In the genomic region with DNA sequence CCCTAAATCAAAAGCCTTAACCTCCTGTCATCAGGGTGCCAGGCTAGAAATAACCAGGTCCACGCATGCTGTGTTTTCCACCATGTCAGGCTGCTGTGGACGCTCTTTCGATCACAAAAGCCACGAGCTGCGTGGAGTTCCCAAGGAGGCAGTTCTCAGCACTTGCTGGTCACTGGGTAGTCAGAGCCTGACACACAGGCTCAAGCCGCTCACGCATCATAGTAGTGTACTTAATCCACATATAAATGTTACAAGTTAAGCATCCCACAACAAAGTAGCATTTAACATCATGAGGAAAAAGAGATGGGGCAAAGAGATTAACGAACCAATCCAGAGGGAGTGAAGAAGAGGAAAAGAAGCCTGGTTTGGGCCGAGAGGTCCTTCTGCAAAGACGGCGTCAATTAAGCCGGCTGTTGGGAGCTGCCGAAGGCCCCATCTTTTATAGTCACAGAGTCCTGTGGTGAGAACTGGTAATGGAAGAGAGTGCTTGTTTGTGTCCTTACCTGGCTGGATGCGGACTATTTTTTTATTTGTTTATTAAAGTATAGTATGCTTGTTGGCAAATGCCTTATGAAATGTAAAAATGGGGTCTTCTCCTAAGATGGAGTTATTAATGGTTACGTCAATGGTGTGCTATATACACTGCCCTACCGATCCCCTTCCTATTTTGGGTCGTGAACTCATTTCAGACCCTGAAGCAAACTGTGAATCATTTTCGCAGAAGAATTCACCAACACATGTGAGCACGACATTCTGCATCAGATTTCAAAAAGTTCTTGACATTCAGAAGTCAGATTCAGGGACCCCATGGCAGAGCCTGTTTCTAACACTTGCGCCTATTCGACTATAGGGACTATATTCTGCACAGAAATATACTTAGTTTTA, we compare ENCODE assay signal across 1 cellular context.
TF ChIP-seq lines count a peak whose summit lies in the region.

No MANE protein-coding gene starts in this region.

TF ChIP-seq in K562, 482 proteins besides CTCF, POLR2A, EP300 and RAD21 (continued from another document and continues in another):
- TF ChIP-seq HNRNPL (IDR thresholded peaks at IDR 0.05; ENCODE audit: low read depth, low read length), result no peak
- TF ChIP-seq MEIS2 (IDR thresholded peaks at IDR 0.05; ENCODE audit: partially characterized antibody), result peak; percentile 59
- TF ChIP-seq NCOA4 (IDR thresholded peaks at IDR 0.05; ENCODE audit: partially characterized antibody), result no peak
- TF ChIP-seq ZNF311 (CRISPR knock-in tag; IDR thresholded peaks at IDR 0.05), result no peak
- TF ChIP-seq CBX2 (IDR thresholded peaks at IDR 0.05; ENCODE audit: insufficient read depth, low read length, poor library complexity, severe bottlenecking), result no peak
- no peak for TF ChIP-seq GMEB1 (CRISPR knock-in tag; IDR thresholded peaks at IDR 0.05)
- TF ChIP-seq CCAR2 (IDR thresholded peaks at IDR 0.05; ENCODE audit: low read depth, low read length), result no peak
- TF ChIP-seq ZNF77 (CRISPR knock-in tag; IDR thresholded peaks at IDR 0.05), result no peak
- TF ChIP-seq RERE (CRISPR knock-in tag; IDR thresholded peaks at IDR 0.05; ENCODE audit: borderline replicate concordance), result no peak
- TF ChIP-seq HOXB6 (CRISPR knock-in tag; IDR thresholded peaks at IDR 0.05; ENCODE audit: borderline replicate concordance), result 0 out of 2 replicates have a peak, but pooled peaks have one; percentile 30
- no peak for TF ChIP-seq THAP12 (CRISPR knock-in tag; IDR thresholded peaks at IDR 0.05)
- TF ChIP-seq, protein P1, sequence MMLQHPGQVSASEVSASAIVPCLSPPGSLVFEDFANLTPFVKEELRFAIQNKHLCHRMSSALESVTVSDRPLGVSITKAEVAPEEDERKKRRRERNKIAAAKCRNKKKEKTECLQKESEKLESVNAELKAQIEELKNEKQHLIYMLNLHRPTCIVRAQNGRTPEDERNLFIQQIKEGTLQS (IDR thresholded peaks at IDR 0.05), result no peak
- TF ChIP-seq, protein P1 (CRISPR knock-in tag; conservative IDR thresholded peaks at IDR 0.05), result no peak
- no peak for TF ChIP-seq HDAC6 (IDR thresholded peaks at IDR 0.05; ENCODE audit: low read depth, low read length)
- TF ChIP-seq HDAC2 (IDR thresholded peaks at IDR 0.05), result no peak
- TF ChIP-seq SMARCA4 (IDR thresholded peaks at IDR 0.05), result peak; percentile 20; the same call in 1 of the 2 replicates
- TF ChIP-seq, protein P2, sequence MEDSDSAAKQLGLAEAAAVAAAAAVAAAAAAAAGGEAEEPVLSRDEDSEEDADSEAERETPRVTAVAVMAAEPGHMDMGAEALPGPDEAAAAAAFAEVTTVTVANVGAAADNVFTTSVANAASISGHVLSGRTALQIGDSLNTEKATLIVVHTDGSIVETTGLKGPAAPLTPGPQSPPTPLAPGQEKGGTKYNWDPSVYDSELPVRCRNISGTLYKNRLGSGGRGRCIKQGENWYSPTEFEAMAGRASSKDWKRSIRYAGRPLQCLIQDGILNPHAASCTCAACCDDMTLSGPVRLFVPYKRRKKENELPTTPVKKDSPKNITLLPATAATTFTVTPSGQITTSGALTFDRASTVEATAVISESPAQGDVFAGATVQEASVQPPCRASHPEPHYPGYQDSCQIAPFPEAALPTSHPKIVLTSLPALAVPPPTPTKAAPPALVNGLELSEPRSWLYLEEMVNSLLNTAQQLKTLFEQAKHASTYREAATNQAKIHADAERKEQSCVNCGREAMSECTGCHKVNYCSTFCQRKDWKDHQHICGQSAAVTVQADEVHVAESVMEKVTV (CRISPR knock-in tag; IDR thresholded peaks at IDR 0.05), result no peak
- no peak for TF ChIP-seq POLR2AphosphoS2 (IDR thresholded peaks at IDR 0.05; ENCODE audit: low read length)
- TF ChIP-seq SUPT5H (IDR thresholded peaks at IDR 0.05), result no peak
- TF ChIP-seq FOXJ2 (tag; IDR thresholded peaks at IDR 0.05), result no peak
- TF ChIP-seq E2F6 (IDR thresholded peaks at IDR 0.05; ENCODE audit: borderline replicate concordance in 1 of 2, extremely low read depth in 1 of 2, insufficient read depth in 1 of 2, insufficient read length in 1 of 2, low read depth in 1 of 2, low read length in 1 of 2, poor library complexity in 1 of 2, severe bottlenecking in 1 of 2), result peak in 1 of 2 experiments; percentile 39
- no peak for TF ChIP-seq ARID1B (IDR thresholded peaks at IDR 0.05)
- TF ChIP-seq HNRNPLL (IDR thresholded peaks at IDR 0.05; ENCODE audit: low read depth, low read length, poor library complexity, severe bottlenecking), result peak; percentile 17
- TF ChIP-seq NR1H2 (CRISPR knock-in tag; IDR thresholded peaks at IDR 0.05), result no peak
- no peak for TF ChIP-seq RNF2 (IDR thresholded peaks at IDR 0.05)
- TF ChIP-seq NFYB (IDR thresholded peaks at IDR 0.05; ENCODE audit: extremely low read depth, insufficient read length), result no peak
- no peak for TF ChIP-seq SETDB1 (IDR thresholded peaks at IDR 0.05; ENCODE audit: low read length)
- peak; percentile 65; the same call in 1 of the 2 replicates for TF ChIP-seq CBFB (CRISPR knock-in tag; IDR thresholded peaks at IDR 0.05)
- no peak for TF ChIP-seq KLF1 (tag; IDR thresholded peaks at IDR 0.05)
- no peak for TF ChIP-seq CAMTA2 (CRISPR knock-in tag; conservative IDR thresholded peaks at IDR 0.05)
- no peak for TF ChIP-seq NEUROD1 (IDR thresholded peaks at IDR 0.05; ENCODE audit: borderline replicate concordance, low read depth, low read length, partially characterized antibody)
- TF ChIP-seq NKRF (IDR thresholded peaks at IDR 0.05; ENCODE audit: borderline replicate concordance), result peak; percentile 28; the same call in 1 of the 2 replicates
- TF ChIP-seq ZNF695 (CRISPR knock-in tag; IDR thresholded peaks at IDR 0.05), result no peak
- 0 out of 2 replicates have a peak, but pooled peaks have one; percentile 40 for TF ChIP-seq DNMT1 (IDR thresholded peaks at IDR 0.05)
- no peak for TF ChIP-seq RCOR1 (IDR thresholded peaks at IDR 0.05; ENCODE audit: borderline replicate concordance in 1 of 2, low read depth in 2 of 2, low read length in 2 of 2)
- TF ChIP-seq MTA2 (IDR thresholded peaks at IDR 0.05; ENCODE audit: low read depth), result no peak
- TF ChIP-seq ZNF57 (CRISPR knock-in tag; IDR thresholded peaks at IDR 0.05), result no peak
- no peak for TF ChIP-seq MECOM (CRISPR knock-in tag; IDR thresholded peaks at IDR 0.05)
- no peak for TF ChIP-seq GABPB1 (CRISPR knock-in tag; IDR thresholded peaks at IDR 0.05)
- TF ChIP-seq STAT5A (IDR thresholded peaks at IDR 0.05; ENCODE audit: borderline replicate concordance, low read length), result no peak
- peak; percentile 24 for TF ChIP-seq POLR2B (IDR thresholded peaks at IDR 0.05; ENCODE audit: low read depth, partially characterized antibody)
- TF ChIP-seq ZC3H8 (IDR thresholded peaks at IDR 0.05), result no peak
- TF ChIP-seq MTA3 (IDR thresholded peaks at IDR 0.05; ENCODE audit: borderline replicate concordance), result 0 out of 2 replicates have a peak, but pooled peaks have one; percentile 51
- TF ChIP-seq SLC30A9 (CRISPR knock-in tag; IDR thresholded peaks at IDR 0.05), result no peak
- no peak for TF ChIP-seq DMBX1 (CRISPR knock-in tag; IDR thresholded peaks at IDR 0.05; ENCODE audit: borderline replicate concordance)
- TF ChIP-seq ZNF253 (CRISPR knock-in tag; conservative IDR thresholded peaks at IDR 0.05), result no peak
- no peak for TF ChIP-seq ZBTB34 (CRISPR knock-in tag; IDR thresholded peaks at IDR 0.05)
- no peak for TF ChIP-seq NBN (IDR thresholded peaks at IDR 0.05; ENCODE audit: low read depth)
- TF ChIP-seq ELF1 (tag; IDR thresholded peaks at IDR 0.05), result no peak
- TF ChIP-seq ZBTB17 (CRISPR knock-in tag; IDR thresholded peaks at IDR 0.05), result no peak
- TF ChIP-seq SNRNP70 (optimal IDR thresholded peaks at IDR 0.05; ENCODE audit: low read depth, low read length), result no peak
- TF ChIP-seq CREM (IDR thresholded peaks at IDR 0.05; ENCODE audit: low read depth), result no peak
